In genomic region chr13:113836917-113837553, GRCh38 we compare ENCODE assay signal across 8 cellular contexts. TPM values are rescaled to one million over a fixed set of nuclear protein-coding genes. Genes with fewer than 3 reads are reported as not detected.
DNase-seq lines count a peak whose midpoint lies in the region; ATAC-seq and TF ChIP-seq lines count a peak whose summit lies in the region.

No MANE protein-coding gene starts in this region.

- H3K9me3 Mint-ChIP-seq in activated naive CD4-positive, alpha-beta T cell treated with anti-CD3 and anti-CD28 coated beads, Interleukin-2, amount 50 U/mL, for 72 hours = no peaks in the 10 kb centered on the region

- no peaks in the 10 kb centered on the region for H3K27me3 ChIP-seq in SJSA1 (replicated peaks)

- no peak for DNase-seq in activated naive CD4-positive, alpha-beta T cell treated with anti-CD3 and anti-CD28 coated beads, Interleukin-2, amount 50 U/mL, for 72 hours (ENCODE audit: low spot score in 2 of 2)
- no peak for DNase-seq in activated naive CD4-positive, alpha-beta T cell (lab: John Stamatoyannopoulos, UW)
- DNase-seq in SJSA1 (ENCODE audit: low read depth in 1 of 2, low spot score in 2 of 2) (peak; percentile 95 to 96), fibroblast of villous mesenchyme (ENCODE audit: low read depth) (peak; percentile 98), sciatic nerve (ENCODE audit: low spot score) (no peak), inferior parietal cortex (ENCODE audit: extremely low spot score) (no peak), iPS-NIHi11 (ENCODE audit: low spot score) (no peak)

- peak in 1 of 2 donors; percentile 49 for ATAC-seq in activated naive CD4-positive, alpha-beta T cell treated with anti-CD3 and anti-CD28 coated beads, Interleukin-2, amount 50 U/mL, for 72 hours
- ATAC-seq in sciatic nerve = peak; percentile 79
- ATAC-seq in GM18873 (IDR thresholded peaks at IDR 0.05; ENCODE audit: low FRiP score, unreplicated experiment) = no peak

- H3K4me1 ChIP-seq in SJSA1 (replicated peaks) = peaks cover 37% of the 10 kb centered on the region

- peak overlapping the region; percentile 86 for H3K27ac ChIP-seq in SJSA1

- H3K4me3 ChIP-seq in SJSA1 (peak overlapping the region; percentile 1; the same call in 1 of the 2 replicates), fibroblast of villous mesenchyme (ENCODE audit: low read depth, low read length) (peak overlapping the region; percentile 6)

- intact Hi-C loops in sciatic nerve (cut with DNase I) = no loop called here

- peak overlapping the region; percentile 55 to 94 for H3K27ac Mint-ChIP-seq in activated naive CD4-positive, alpha-beta T cell treated with anti-CD3 and anti-CD28 coated beads, Interleukin-2, amount 50 U/mL, for 72 hours

- no peak for TF ChIP-seq CTCF in fibroblast of villous mesenchyme (IDR thresholded peaks at IDR 0.05; ENCODE audit: insufficient read depth, low read depth, low read length)

- no peaks in the 10 kb centered on the region for H3K9me3 ChIP-seq in SJSA1 (replicated peaks)

- H3K36me3 Mint-ChIP-seq in activated naive CD4-positive, alpha-beta T cell treated with anti-CD3 and anti-CD28 coated beads, Interleukin-2, amount 50 U/mL, for 72 hours = no peaks in the 10 kb centered on the region

- H3K36me3 ChIP-seq in SJSA1 = peaks cover 8% of the 10 kb centered on the region; the same call in 1 of the 2 replicates

RNA-seq across cellular contexts. Expression of gene GAS6, which starts 26.8 kb away (rescaled TPM):
- total RNA-seq in activated naive CD4-positive, alpha-beta T cell treated with anti-CD3 and anti-CD28 coated beads, Interleukin-2, amount 50 U/mL, for 72 hours = 1 to 10 TPM in 1 of 2 donors, under 1 TPM in 1; 0.45 to 1.2 TPM
- total RNA-seq in SJSA1 (2014; rRNA removed; shearing (Covaris generic)) = 41.7 and 45.3 TPM in 2 replicates
- total RNA-seq in fibroblast of villous mesenchyme (172 and 216 TPM in 2 replicates), sciatic nerve (302 TPM)

Comparison
In these comparisons a context has a peak if more than half of its experiments do, and no peak if none do; other contexts are left out.
1. DNase-seq: peak in SJSA1 (2 of 2) and fibroblast of villous mesenchyme (single experiment); none in activated naive CD4-positive, alpha-beta T cell treated with anti-CD3 and anti-CD28 coated beads, Interleukin-2, amount 50 U/mL, for 72 hours (0 of 2), activated naive CD4-positive, alpha-beta T cell (0 of 4), sciatic nerve (single experiment), inferior parietal cortex (single experiment) and iPS-NIHi11 (single experiment).
2. RNA of gene GAS6, which starts 26.8 kb away (total RNA-seq): 302 TPM in sciatic nerve (single experiment), 172 to 216 TPM in fibroblast of villous mesenchyme and 41.7 to 45.3 TPM in SJSA1; 0.45 to 1.2 TPM in activated naive CD4-positive, alpha-beta T cell treated with anti-CD3 and anti-CD28 coated beads, Interleukin-2, amount 50 U/mL, for 72 hours; every median in the first group is over 10 times any median in the second.